ENCODE assay signal across 1 cellular context in the genomic region with DNA sequence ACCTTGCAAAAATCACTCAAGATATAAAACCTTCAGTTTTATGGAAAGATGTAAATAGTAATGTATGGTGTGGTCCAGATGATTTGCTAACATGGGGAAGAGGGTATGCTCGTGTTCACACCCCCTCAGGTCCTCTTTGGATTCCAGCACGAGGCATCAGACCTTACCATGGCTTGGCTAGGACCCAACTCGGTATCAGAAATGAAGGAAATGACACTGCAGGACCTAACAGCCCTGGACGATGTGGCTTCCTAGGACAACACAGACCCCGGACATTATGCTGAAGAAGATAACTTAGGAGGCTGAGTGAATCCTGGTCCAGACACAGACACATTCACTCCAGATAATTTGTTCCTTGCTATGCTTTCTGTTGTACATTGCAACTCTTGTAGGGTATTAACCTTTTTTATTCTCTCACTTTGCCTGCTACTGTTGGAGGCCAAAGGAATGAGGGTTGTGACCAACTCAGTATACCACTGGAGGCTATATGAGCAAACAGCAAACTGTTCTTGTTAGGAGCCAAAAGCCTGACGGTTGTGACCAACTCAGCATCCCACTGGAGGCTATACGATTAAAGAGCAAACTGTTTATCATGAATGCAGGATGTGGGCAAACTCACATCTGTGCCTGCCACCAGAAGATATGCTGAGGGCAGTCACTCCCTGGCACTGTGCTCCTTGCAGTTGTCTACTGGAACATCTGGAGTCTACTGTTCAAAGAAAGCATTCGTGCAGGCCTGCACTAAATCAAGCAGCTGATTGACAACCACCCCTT.
TF ChIP-seq lines count a peak whose summit lies in the region.

No MANE protein-coding gene starts in this region.

TF ChIP-seq in K562, 482 proteins besides CTCF, POLR2A, EP300 and RAD21 (continued from another document):
- 0 out of 2 replicates have a peak, but pooled peaks have one; percentile 34 for TF ChIP-seq ATF6 (CRISPR knock-in tag; IDR thresholded peaks at IDR 0.05)
- no peak for TF ChIP-seq RB1 (IDR thresholded peaks at IDR 0.05; ENCODE audit: low read depth)
- no peak for TF ChIP-seq SOX6 (IDR thresholded peaks at IDR 0.05)
- peak; percentile 66 for TF ChIP-seq ZNF395 (CRISPR knock-in tag; IDR thresholded peaks at IDR 0.05)
- no peak for TF ChIP-seq BRF1 (IDR thresholded peaks at IDR 0.05; ENCODE audit: borderline replicate concordance, extremely low read depth, insufficient read length)
- no peak for TF ChIP-seq ZNF121 (CRISPR knock-in tag; conservative IDR thresholded peaks at IDR 0.05)
- TF ChIP-seq ZNF57 (CRISPR knock-in tag; IDR thresholded peaks at IDR 0.05): no peak
- TF ChIP-seq ZNF311 (CRISPR knock-in tag; IDR thresholded peaks at IDR 0.05): peak; percentile 17
- no peak for TF ChIP-seq MAFF (IDR thresholded peaks at IDR 0.05; ENCODE audit: low read length)
- TF ChIP-seq KLF16 (IDR thresholded peaks at IDR 0.05): 0 out of 2 replicates have a peak, but pooled peaks have one; percentile 20
- TF ChIP-seq DACH1 (IDR thresholded peaks at IDR 0.05; ENCODE audit: partially characterized antibody): no peak
- 0 out of 2 replicates have a peak, but pooled peaks have one; percentile 30 for TF ChIP-seq ETV1 (tag; conservative IDR thresholded peaks at IDR 0.05; ENCODE audit: low read depth)
- TF ChIP-seq, protein P1, sequence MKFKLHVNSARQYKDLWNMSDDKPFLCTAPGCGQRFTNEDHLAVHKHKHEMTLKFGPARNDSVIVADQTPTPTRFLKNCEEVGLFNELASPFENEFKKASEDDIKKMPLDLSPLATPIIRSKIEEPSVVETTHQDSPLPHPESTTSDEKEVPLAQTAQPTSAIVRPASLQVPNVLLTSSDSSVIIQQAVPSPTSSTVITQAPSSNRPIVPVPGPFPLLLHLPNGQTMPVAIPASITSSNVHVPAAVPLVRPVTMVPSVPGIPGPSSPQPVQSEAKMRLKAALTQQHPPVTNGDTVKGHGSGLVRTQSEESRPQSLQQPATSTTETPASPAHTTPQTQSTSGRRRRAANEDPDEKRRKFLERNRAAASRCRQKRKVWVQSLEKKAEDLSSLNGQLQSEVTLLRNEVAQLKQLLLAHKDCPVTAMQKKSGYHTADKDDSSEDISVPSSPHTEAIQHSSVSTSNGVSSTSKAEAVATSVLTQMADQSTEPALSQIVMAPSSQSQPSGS (CRISPR knock-in tag; IDR thresholded peaks at IDR 0.05): no peak
- TF ChIP-seq RNF2 (IDR thresholded peaks at IDR 0.05): no peak
- peak; percentile 84 for TF ChIP-seq CBFA2T3 (IDR thresholded peaks at IDR 0.05)
- peak; percentile 83 for TF ChIP-seq NFIC (IDR thresholded peaks at IDR 0.05)
- peak; percentile 49 for TF ChIP-seq TAL1 (IDR thresholded peaks at IDR 0.05)
- TF ChIP-seq STAG1 (CRISPR knock-in tag; IDR thresholded peaks at IDR 0.05; ENCODE audit: borderline replicate concordance): no peak
- no peak for TF ChIP-seq CEBPB (tag; IDR thresholded peaks at IDR 0.05)
- TF ChIP-seq, protein P2, sequence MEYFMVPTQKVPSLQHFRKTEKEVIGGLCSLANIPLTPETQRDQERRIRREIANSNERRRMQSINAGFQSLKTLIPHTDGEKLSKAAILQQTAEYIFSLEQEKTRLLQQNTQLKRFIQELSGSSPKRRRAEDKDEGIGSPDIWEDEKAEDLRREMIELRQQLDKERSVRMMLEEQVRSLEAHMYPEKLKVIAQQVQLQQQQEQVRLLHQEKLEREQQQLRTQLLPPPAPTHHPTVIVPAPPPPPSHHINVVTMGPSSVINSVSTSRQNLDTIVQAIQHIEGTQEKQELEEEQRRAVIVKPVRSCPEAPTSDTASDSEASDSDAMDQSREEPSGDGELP (CRISPR knock-in tag; IDR thresholded peaks at IDR 0.05; ENCODE audit: borderline replicate concordance): no peak
- TF ChIP-seq, protein P3, sequence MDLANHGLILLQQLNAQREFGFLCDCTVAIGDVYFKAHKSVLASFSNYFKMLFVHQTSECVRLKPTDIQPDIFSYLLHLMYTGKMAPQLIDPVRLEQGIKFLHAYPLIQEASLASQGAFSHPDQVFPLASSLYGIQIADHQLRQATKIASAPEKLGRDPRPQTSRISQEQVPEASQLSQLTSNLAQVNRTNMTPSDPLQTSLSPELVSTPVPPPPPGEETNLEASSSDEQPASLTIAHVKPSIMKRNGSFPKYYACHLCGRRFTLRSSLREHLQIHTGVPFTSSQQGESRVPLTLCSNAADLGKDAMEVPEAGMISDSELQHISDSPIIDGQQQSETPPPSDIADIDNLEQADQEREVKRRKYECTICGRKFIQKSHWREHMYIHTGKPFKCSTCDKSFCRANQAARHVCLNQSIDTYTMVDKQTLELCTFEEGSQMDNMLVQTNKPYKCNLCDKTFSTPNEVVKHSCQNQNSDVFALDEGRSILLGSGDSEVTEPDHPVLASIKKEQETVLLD (IDR thresholded peaks at IDR 0.05): no peak
